In the genomic region with DNA sequence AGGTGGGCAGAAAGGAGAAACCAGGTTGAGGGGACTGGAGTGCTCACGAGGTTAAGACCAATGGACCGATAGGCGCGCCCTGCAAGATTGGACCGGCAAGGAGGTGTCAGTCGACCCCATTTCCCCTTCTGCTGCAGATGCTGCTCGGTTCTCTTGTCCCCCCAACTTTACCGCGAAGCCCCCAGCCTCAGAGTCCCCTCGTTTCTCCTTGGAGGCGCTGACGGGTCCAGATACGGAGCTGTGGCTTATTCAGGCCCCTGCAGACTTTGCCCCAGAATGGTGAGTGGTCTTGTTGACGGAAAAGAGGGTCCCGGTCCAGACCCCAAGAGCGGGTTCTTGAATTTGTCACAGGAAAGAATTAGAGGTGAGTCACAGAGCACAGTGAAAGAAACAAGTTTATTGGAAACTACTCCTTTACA, we compare ENCODE assay signal across 8 cellular contexts. TPM values are rescaled to one million over a fixed set of nuclear protein-coding genes. Genes with fewer than 3 reads are reported as not detected.
DNase-seq lines count a peak whose midpoint lies in the region; ATAC-seq and TF ChIP-seq lines count a peak whose summit lies in the region.

No MANE protein-coding gene starts in this region.

- POLR2A ChIA-PET in Caco-2 (lab: Charles Lee): no interaction called here

- H3K14ac ChIP-seq in neuronal stem cell (ENCODE audit: low read length): no peak overlapping the region

- no peaks in the 10 kb centered on the region; the same call in 1 of the 2 replicates for H3K36me3 ChIP-seq in Caco-2 (ENCODE audit: control insufficient read depth, insufficient read depth, low read length)
- H3K36me3 ChIP-seq in neuronal stem cell (replicated peaks in 1 of 2; ENCODE audit: control insufficient read depth in 2 of 2, insufficient read depth in 2 of 2, low read length in 2 of 2): peaks cover 4 to 29% of the 10 kb centered on the region in 2 donors

- peaks cover 67% of the 10 kb centered on the region for H3K36me3 Mint-ChIP-seq in Caco-2 (ENCODE audit: insufficient read depth, unreplicated experiment)
- peaks cover 23% of the 10 kb centered on the region for H3K36me3 Mint-ChIP-seq in effector memory CD8-positive, alpha-beta T cell (ENCODE audit: insufficient read depth)

- H3K27ac Mint-ChIP-seq in Caco-2 (ENCODE audit: unreplicated experiment): peak overlapping the region; percentile 96
- H3K27ac Mint-ChIP-seq in effector memory CD8-positive, alpha-beta T cell: peak overlapping the region; percentile 89 to 96

- TF ChIP-seq POLR2A in NB4 (IDR thresholded peaks at IDR 0.05; ENCODE audit: extremely low read depth, insufficient read length): no peak

- H3K4me3 ChIP-seq in Caco-2 (ENCODE audit: low read depth, low read length) (peak overlapping the region; percentile 81), NB4 (ENCODE audit: low read depth, low read length) (peak overlapping the region; percentile 88), neuronal stem cell (ENCODE audit: low read length in 2 of 2) (peak overlapping the region; percentile 58 to 88)

- no peak overlapping the region for H2BK12ac ChIP-seq in neuronal stem cell (ENCODE audit: low read length)

- TF ChIP-seq CTCF in Caco-2 (IDR thresholded peaks at IDR 0.05; ENCODE audit: insufficient read depth in 1 of 2, low read depth in 1 of 2, low read length in 1 of 2, severe bottlenecking in 1 of 2, unreplicated experiment in 1 of 2): no peak
- TF ChIP-seq CTCF in NB4 (IDR thresholded peaks at IDR 0.05; ENCODE audit: low read depth, low read length): no peak

- H2BK120ac ChIP-seq in neuronal stem cell (ENCODE audit: low read depth, low read length): no peak overlapping the region

- H3K4me1 Mint-ChIP-seq in Caco-2 (ENCODE audit: low read depth, unreplicated experiment): peaks cover 17% of the 10 kb centered on the region
- H3K4me1 Mint-ChIP-seq in effector memory CD8-positive, alpha-beta T cell (ENCODE audit: low read depth in 2 of 2): peaks cover 30% of the 10 kb centered on the region in 2 donors

- H4K91ac ChIP-seq in neuronal stem cell (ENCODE audit: low read depth, low read length, poor library complexity): no peak overlapping the region

- peak overlapping the region; percentile 62 for H3K23ac ChIP-seq in neuronal stem cell (ENCODE audit: low read depth, low read length, poor library complexity)

- H2AK5ac ChIP-seq in neuronal stem cell (ENCODE audit: low read depth, low read length): no peak overlapping the region

- H3K27me3 ChIP-seq in Caco-2 (replicated peaks; ENCODE audit: control insufficient read depth, insufficient read depth, low read length) (no peaks in the 10 kb centered on the region), neuronal stem cell (ENCODE audit: control insufficient read depth in 3 of 3, insufficient read depth in 3 of 3, low read depth in 1 of 3, low read length in 3 of 3) (peaks cover 6 to 30% (median 18%) of the 10 kb centered on the region in 3 experiments)

- H3K79me1 ChIP-seq in neuronal stem cell (ENCODE audit: low read depth, low read length): peaks cover 2% of the 10 kb centered on the region

- WGBS in neuronal stem cell (ENCODE audit: extremely low coverage in 2 of 2, insufficient read length in 2 of 2, insufficient replicate concordance in 1 of 2), 2 donors: no CpG with 5 or more reads among the region's 16 CpGs

- BruUV-seq in Caco-2 (replicated peaks; lab: Mats Ljungman, UMichigan): TSS peak; percentile 32

- CTCF ChIA-PET in Caco-2 (lab: Charles Lee): no interaction called here

- H3K9me3 ChIP-seq in Caco-2 (no peaks in the 10 kb centered on the region), neuronal stem cell (replicated peaks in 1 of 2; ENCODE audit: control insufficient read depth in 2 of 2, insufficient read depth in 1 of 2, low read depth in 1 of 2, low read length in 2 of 2) (no peaks in the 10 kb centered on the region)

- no peaks in the 10 kb centered on the region for H3K27me3 Mint-ChIP-seq in Caco-2 (ENCODE audit: insufficient read depth, unreplicated experiment)
- peaks cover 22 to 33% of the 10 kb centered on the region in 2 donors for H3K27me3 Mint-ChIP-seq in effector memory CD8-positive, alpha-beta T cell

- peak overlapping the region; percentile 98 for H3K4me2 ChIP-seq in neuronal stem cell (ENCODE audit: insufficient read depth, low read length, poor library complexity, severe bottlenecking)

- H3K4me3 Mint-ChIP-seq in Caco-2 (ENCODE audit: unreplicated experiment): peak overlapping the region; percentile 93
- H3K4me3 Mint-ChIP-seq in effector memory CD8-positive, alpha-beta T cell: peak overlapping the region; percentile 94 to 96

- H2BK5ac ChIP-seq in neuronal stem cell (ENCODE audit: low read length): peak overlapping the region; percentile 44

- no peaks in the 10 kb centered on the region for H3K9me3 Mint-ChIP-seq in Caco-2 (ENCODE audit: unreplicated experiment)
- no peaks in the 10 kb centered on the region for H3K9me3 Mint-ChIP-seq in effector memory CD8-positive, alpha-beta T cell

- intact Hi-C loops in Caco-2 (cut with micrococcal nuclease; ENCODE audit: unreplicated experiment): loop anchor here (5.0 kb wide), 1 partner anchor 230 kb away; a partner anchor contains a TSS

- no peak overlapping the region for H3K4ac ChIP-seq in neuronal stem cell (ENCODE audit: low read length)

- no peak overlapping the region for H2BK15ac ChIP-seq in neuronal stem cell (ENCODE audit: low read length)

- peak overlapping the region; percentile 92 for H2AFZ ChIP-seq in neuronal stem cell (ENCODE audit: low read length)

- H3K9ac ChIP-seq in neuronal stem cell (ENCODE audit: low read depth, low read length, poor library complexity): peak overlapping the region; percentile 85

- H3K27ac ChIP-seq in neuronal stem cell (replicated peaks; ENCODE audit: low read length): no peak overlapping the region

- DNase-seq in Caco-2 (no peak), NB4 (ENCODE audit: low read depth) (no peak), neuronal stem cell (ENCODE audit: low spot score) (no peak), SIG-M5 treated with dmso at 0.1 percent for 504 hours (lab: John Stamatoyannopoulos, UW; ENCODE audit: unreplicated experiment) (no peak), COR-L47 (lab: John Stamatoyannopoulos, UW) (no peak), activated gamma-delta T cell (lab: John Stamatoyannopoulos, UW) (no peak)
- no peak for DNase-seq in effector memory CD8-positive, alpha-beta T cell
- DNase-seq in stimulated activated naive CD4-positive, alpha-beta T cell (lab: John Stamatoyannopoulos, UW): no peak

- no peak overlapping the region for H3K18ac ChIP-seq in neuronal stem cell (ENCODE audit: low read length)

- H4K8ac ChIP-seq in neuronal stem cell (ENCODE audit: low read depth, low read length): no peak overlapping the region

- no peak for ATAC-seq in effector memory CD8-positive, alpha-beta T cell (replicated peaks)

- peaks cover 13% of the 10 kb centered on the region for H3K4me1 ChIP-seq in Caco-2
- peaks cover 12 to 20% of the 10 kb centered on the region in 2 donors for H3K4me1 ChIP-seq in neuronal stem cell (ENCODE audit: control insufficient read depth in 2 of 2, insufficient read depth in 1 of 2, low read depth in 1 of 2, low read length in 2 of 2)

RNA-seq across cellular contexts. Expression of a gene that starts 0.5 kb away (rescaled TPM):
- 27.7 and 31.1 TPM in 2 replicates for total RNA-seq in Caco-2 (2022)
- polyA plus RNA-seq in neuronal stem cell (2013, experiment 1 of 2): 6.4 TPM
- 6.4 TPM for polyA plus RNA-seq in neuronal stem cell (2013, experiment 2 of 2)

RNA-seq across cellular contexts. Expression of a gene that starts 2.1 kb away (rescaled TPM):
- 65.8 and 68.6 TPM in 2 replicates for total RNA-seq in Caco-2 (2022)
- polyA plus RNA-seq in neuronal stem cell (2013, experiment 1 of 2): 11.0 TPM
- polyA plus RNA-seq in neuronal stem cell (2013, experiment 2 of 2): 9.8 TPM

RNA-seq across cellular contexts. Expression of a gene that starts 16.8 kb away (rescaled TPM):
- total RNA-seq in Caco-2 (2022): 43.5 and 51.0 TPM in 2 replicates
- 90.0 TPM for polyA plus RNA-seq in neuronal stem cell (2013, experiment 1 of 2)
- polyA plus RNA-seq in neuronal stem cell (2013, experiment 2 of 2): 87.6 TPM

RNA-seq across cellular contexts. Expression of a gene that starts 36.6 kb away (rescaled TPM):
- total RNA-seq in Caco-2 (2022): 86.8 and 89.5 TPM in 2 replicates
- polyA plus RNA-seq in neuronal stem cell (2013, experiment 1 of 2): 68.8 TPM
- polyA plus RNA-seq in neuronal stem cell (2013, experiment 2 of 2): 73.1 TPM
